9 cellular contexts compared by ENCODE assay signal in the genomic region with DNA sequence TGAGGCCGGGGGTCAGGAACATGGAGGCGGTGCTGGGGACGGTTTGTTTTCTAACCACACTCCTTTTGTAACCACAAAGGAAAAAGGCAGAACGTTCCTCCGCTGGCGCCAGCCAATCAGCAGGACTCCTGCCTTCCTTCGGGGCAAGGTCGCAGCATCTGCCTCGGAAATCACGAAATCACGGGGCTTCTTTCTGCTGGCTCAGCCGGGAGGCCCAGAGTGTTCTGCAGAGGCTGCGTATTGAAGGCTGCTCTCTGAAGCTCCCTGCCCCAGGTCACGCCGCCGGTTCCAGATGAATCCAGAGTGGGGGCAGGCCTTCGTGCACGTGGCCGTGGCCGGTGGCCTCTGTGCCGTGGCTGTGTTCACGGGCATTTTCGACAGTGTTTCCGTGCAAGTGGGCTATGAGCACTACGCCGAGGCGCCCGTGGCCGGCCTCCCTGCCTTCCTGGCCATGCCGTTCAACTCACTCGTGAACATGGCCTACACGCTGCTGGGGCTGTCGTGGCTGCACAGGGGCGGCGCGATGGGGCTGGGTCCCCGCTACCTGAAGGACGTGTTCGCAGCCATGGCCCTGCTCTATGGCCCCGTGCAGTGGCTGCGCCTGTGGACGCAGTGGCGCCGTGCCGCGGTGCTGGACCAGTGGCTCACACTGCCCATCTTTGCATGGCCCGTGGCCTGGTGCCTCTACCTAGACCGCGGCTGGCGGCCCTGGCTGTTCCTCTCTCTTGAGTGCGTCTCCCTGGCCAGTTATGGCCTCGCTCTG. TPM values are rescaled to one million over a fixed set of nuclear protein-coding genes. Genes with fewer than 3 reads are reported as not detected.
DNase-seq lines count a peak whose midpoint lies in the region; ATAC-seq, FAIRE-seq and TF ChIP-seq lines count a peak whose summit lies in the region.
"Had no signal": no experiment of that assay in that cellular context is flagged by ENCODE, and none has a peak within 500 bp of the region (broad histone marks: within the 10 kb centered on the region; RNA-seq: fewer than 3 reads in every experiment).

No MANE protein-coding gene starts in this region.

- no peaks in the 10 kb centered on the region for H3K9me3 Mint-ChIP-seq in CD4-positive, alpha-beta memory T cell
- H3K9me3 Mint-ChIP-seq in central memory CD8-positive, alpha-beta T cell, result no peaks in the 10 kb centered on the region

- H3K4me1 ChIP-seq in CD4-positive, alpha-beta memory T cell (ENCODE audit: insufficient read depth, low read length), result peaks cover 56% of the 10 kb centered on the region
- no peaks in the 10 kb centered on the region for H3K4me1 ChIP-seq in trophoblast cell (ENCODE audit: control insufficient read depth in 1 of 2, insufficient read depth in 2 of 2, low read length in 2 of 2)

- no peak overlapping the region for H2BK5ac ChIP-seq in trophoblast cell (ENCODE audit: low read depth, low read length, poor library complexity)

- no peak overlapping the region for H2BK120ac ChIP-seq in trophoblast cell (ENCODE audit: insufficient read depth, low read length, poor library complexity)

- peak overlapping the region; percentile 90 to 97 (median 94) for H3K27ac Mint-ChIP-seq in CD4-positive, alpha-beta memory T cell
- H3K27ac Mint-ChIP-seq in T-helper 17 cell, result peak overlapping the region; percentile 93
- peak overlapping the region; percentile 94 for H3K27ac Mint-ChIP-seq in central memory CD8-positive, alpha-beta T cell (ENCODE audit: low read depth)

- H2AFZ ChIP-seq in trophoblast cell (ENCODE audit: insufficient read depth, low read length, poor library complexity), result no peak overlapping the region

- no peak overlapping the region for H4K91ac ChIP-seq in trophoblast cell (ENCODE audit: low read depth, low read length)

- no peak overlapping the region for H2BK12ac ChIP-seq in trophoblast cell (ENCODE audit: low read length)

- H3K79me2 ChIP-seq in trophoblast cell (ENCODE audit: control insufficient read depth, insufficient read depth, low read length, poor library complexity), result no peaks in the 10 kb centered on the region

- no peak overlapping the region for H3K9ac ChIP-seq in trophoblast cell (ENCODE audit: low read length)

- peak overlapping the region; percentile 59 to 86 (median 74) for H3K4me3 Mint-ChIP-seq in CD4-positive, alpha-beta memory T cell
- H3K4me3 Mint-ChIP-seq in T-helper 17 cell, result peak overlapping the region; percentile 83
- peak overlapping the region; percentile 74 for H3K4me3 Mint-ChIP-seq in central memory CD8-positive, alpha-beta T cell

- CTCF ChIA-PET in CD4-positive, alpha-beta memory T cell (lab: Charles Lee; ENCODE audit: partially characterized antibody), result interaction anchor here (0.6 to 1.1 kb wide), 4 partner anchors 11 to 34 kb away, joined by 3 to 6 read pairs (median 3); a partner anchor contains a TSS

- intact Hi-C loops in CD4-positive, alpha-beta memory T cell (cut with micrococcal nuclease), result loop anchor here (1.0 to 5.0 kb wide), 2 partner anchors 10 to 115 kb away; a partner anchor contains a TSS

- H3K27me3 Mint-ChIP-seq in CD4-positive, alpha-beta memory T cell, result no peaks in the 10 kb centered on the region
- H3K27me3 Mint-ChIP-seq in T-helper 17 cell, result no peaks in the 10 kb centered on the region
- H3K27me3 Mint-ChIP-seq in central memory CD8-positive, alpha-beta T cell, result no peaks in the 10 kb centered on the region

- peak overlapping the region; percentile 47 for H4K12ac ChIP-seq in trophoblast cell (ENCODE audit: low read depth, low read length)

- H3K79me1 ChIP-seq in trophoblast cell (ENCODE audit: low read length), result no peaks in the 10 kb centered on the region

- H4K8ac ChIP-seq in trophoblast cell (ENCODE audit: low read depth, low read length), result no peak overlapping the region

- peaks cover 22 to 67% (median 40%) of the 10 kb centered on the region in 4 donors for H3K4me1 Mint-ChIP-seq in CD4-positive, alpha-beta memory T cell
- H3K4me1 Mint-ChIP-seq in T-helper 17 cell, result peaks cover 24% of the 10 kb centered on the region
- H3K4me1 Mint-ChIP-seq in central memory CD8-positive, alpha-beta T cell, result peaks cover 30% of the 10 kb centered on the region

- peak; percentile 59 for ATAC-seq in T-helper 17 cell
- no peak for ATAC-seq in central memory CD8-positive, alpha-beta T cell (replicated peaks; ENCODE audit: extremely low read depth, poor library complexity, severe bottlenecking)

- no CpG with 5 or more reads among the region's 52 CpGs for WGBS in trophoblast cell (ENCODE audit: extremely low coverage, insufficient coverage, insufficient read length)

- H3K4me3 ChIP-seq in CD4-positive, alpha-beta memory T cell (ENCODE audit: low read length in 2 of 2), result peak overlapping the region in 1 of 2 donors; percentile 19
- no peak overlapping the region for H3K4me3 ChIP-seq in trophoblast cell (ENCODE audit: low read depth, low read length)

- H2AK5ac ChIP-seq in trophoblast cell (ENCODE audit: low read length), result no peak overlapping the region

- FAIRE-seq in GM12892 (lab: Jason Lieb, UNC), result no peak

- no peaks in the 10 kb centered on the region for H3K9me3 ChIP-seq in CD4-positive, alpha-beta memory T cell (ENCODE audit: control insufficient read depth in 1 of 2, low read length in 2 of 2)
- H3K9me3 ChIP-seq in T-helper 17 cell (ENCODE audit: control insufficient read depth, low read length, poor library complexity, severe bottlenecking) (no peaks in the 10 kb centered on the region), trophoblast cell (ENCODE audit: insufficient read depth, low read depth, low read length) (no peaks in the 10 kb centered on the region)

- no peak for TF ChIP-seq POLR2A in GM12892 (IDR thresholded peaks at IDR 0.05; ENCODE audit: low read depth, low read length)

- H3K27ac ChIP-seq in CD4-positive, alpha-beta memory T cell (ENCODE audit: low read depth, low read length), result peak overlapping the region; percentile 52
- no peak overlapping the region for H3K27ac ChIP-seq in trophoblast cell (ENCODE audit: low read depth, low read length)

- no peaks in the 10 kb centered on the region for H3K27me3 ChIP-seq in CD4-positive, alpha-beta memory T cell (ENCODE audit: insufficient read depth, low read length)
- no peaks in the 10 kb centered on the region for H3K27me3 ChIP-seq in trophoblast cell (ENCODE audit: insufficient read depth, low read length)

- no peaks in the 10 kb centered on the region for H3K36me3 ChIP-seq in CD4-positive, alpha-beta memory T cell (ENCODE audit: insufficient read depth, low read length)
- peaks cover 2 to 5% of the 10 kb centered on the region in 2 experiments for H3K36me3 ChIP-seq in trophoblast cell (ENCODE audit: control insufficient read depth in 1 of 2, insufficient read depth in 2 of 2, low read length in 2 of 2)

- POLR2A ChIA-PET in CD4-positive, alpha-beta memory T cell (lab: Charles Lee; ENCODE audit: partially characterized antibody), result interaction anchor here (0.9 to 5.8 kb wide), 12 partner anchors 8 to 566 kb away, joined by 3 to 129 read pairs (median 4); a partner anchor contains a TSS

- H3K23ac ChIP-seq in trophoblast cell (ENCODE audit: low read length), result no peak overlapping the region

- peak; percentile 64 to 72 (median 68) for DNase-seq in CD4-positive, alpha-beta memory T cell
- DNase-seq in T-helper 17 cell (peak; percentile 32 to 53 (median 41)), trophoblast cell (no peak), inferior parietal cortex (ENCODE audit: extremely low spot score) (no peak), GM12892 (ENCODE audit: insufficient read length) (no peak), NCI-H446 treated with DMSO at 0.1 percent for 48 hours (lab: John Stamatoyannopoulos, UW) (no peak), NCI-H1105 (lab: John Stamatoyannopoulos, UW) (no peak)
- DNase-seq in central memory CD8-positive, alpha-beta T cell (ENCODE audit: low spot score in 2 of 2), result no peak
- DNase-seq: DMS 273 treated with DMSO at 0.1 percent for 48 hours had no signal

- H3K4ac ChIP-seq in trophoblast cell (ENCODE audit: low read depth, low read length), result no peak overlapping the region

- no peak overlapping the region for H3K4me2 ChIP-seq in trophoblast cell (ENCODE audit: low read length)

- H3K36me3 Mint-ChIP-seq in CD4-positive, alpha-beta memory T cell, result no peaks in the 10 kb centered on the region
- H3K36me3 Mint-ChIP-seq in T-helper 17 cell (ENCODE audit: low read depth), result no peaks in the 10 kb centered on the region
- H3K36me3 Mint-ChIP-seq in central memory CD8-positive, alpha-beta T cell (ENCODE audit: insufficient read depth), result peaks cover 7% of the 10 kb centered on the region

- H3K14ac ChIP-seq in trophoblast cell (ENCODE audit: low read length), result no peak overlapping the region

- no peak overlapping the region for H3K18ac ChIP-seq in trophoblast cell (ENCODE audit: low read length)

RNA-seq across cellular contexts. Expression of a gene that starts 9.4 kb away (rescaled TPM):
- 10 to 100 TPM; 12.8 to 14.9 TPM for total RNA-seq in CD4-positive, alpha-beta memory T cell
- 10 to 100 TPM; 10.4 to 23.8 TPM for polyA plus RNA-seq in CD4-positive, alpha-beta memory T cell
- total RNA-seq in T-helper 17 cell, result 1 to 10 TPM; 2.4 to 3.0 TPM
- 4.9 and 5.0 TPM in 2 replicates for polyA plus RNA-seq in trophoblast cell (2013)
- polyA plus RNA-seq in GM12892 (2012; ENCODE audit: missing spikeins), result 2.2 TPM

RNA-seq across cellular contexts. Expression of a gene that starts 10.3 kb away (rescaled TPM):
- 10 to 100 TPM; 52.6 to 53.4 TPM for total RNA-seq in CD4-positive, alpha-beta memory T cell
- 10 to 100 TPM in 1 of 2 donors, 1 to 10 TPM in 1; 1.6 to 14.9 TPM for polyA plus RNA-seq in CD4-positive, alpha-beta memory T cell
- 10 to 100 TPM; 65.7 to 65.8 TPM for total RNA-seq in T-helper 17 cell
- polyA plus RNA-seq in trophoblast cell (2013), result 47.6 and 50.4 TPM in 2 replicates
- polyA plus RNA-seq in GM12892 (2012; ENCODE audit: missing spikeins), result 13.3 TPM

RNA-seq across cellular contexts. Expression of a gene that starts 37.5 kb away (rescaled TPM):
- 10 to 100 TPM; 17.2 to 21.3 TPM for total RNA-seq in CD4-positive, alpha-beta memory T cell
- polyA plus RNA-seq in CD4-positive, alpha-beta memory T cell, result under 1 TPM in 1 of 2 donors, not detected in 1; 0.65 TPM
- total RNA-seq in T-helper 17 cell, result 10 to 100 TPM in 1 of 2 donors, 1 to 10 TPM in 1; 8.8 to 11.5 TPM
- polyA plus RNA-seq in trophoblast cell (2013), result 0.82 and 0.94 TPM in 2 replicates
- 3.7 TPM for polyA plus RNA-seq in GM12892 (2012; ENCODE audit: missing spikeins)

RNA-seq across cellular contexts. Expression of a gene that starts 37.8 kb away (rescaled TPM):
- 10 to 100 TPM; 66.9 to 74.5 TPM for total RNA-seq in CD4-positive, alpha-beta memory T cell
- 10 to 100 TPM; 38.1 to 64.5 TPM for polyA plus RNA-seq in CD4-positive, alpha-beta memory T cell
- 10 to 100 TPM; 75.3 to 92.5 TPM for total RNA-seq in T-helper 17 cell
- 31.0 and 31.6 TPM in 2 replicates for polyA plus RNA-seq in trophoblast cell (2013)
- polyA plus RNA-seq in GM12892 (2012; ENCODE audit: missing spikeins), result 25.9 TPM

RNA-seq across cellular contexts. Expression of a gene that starts 47.1 kb away (rescaled TPM):
- 10 to 100 TPM; 88.9 to 94.9 TPM for total RNA-seq in CD4-positive, alpha-beta memory T cell
- 10 to 100 TPM; 57.6 to 96.3 TPM for polyA plus RNA-seq in CD4-positive, alpha-beta memory T cell
- 10 to 100 TPM; 42.8 to 48.5 TPM for total RNA-seq in T-helper 17 cell
- polyA plus RNA-seq in trophoblast cell (2013), result 92.2 and 95.5 TPM in 2 replicates
- polyA plus RNA-seq in GM12892 (2012; ENCODE audit: missing spikeins), result 76.2 TPM

Comparison
In these comparisons a context has a peak if more than half of its experiments do, and no peak if none do; other contexts are left out.
1. DNase-seq: peak in CD4-positive, alpha-beta memory T cell (5 of 5) and T-helper 17 cell (3 of 3); none in central memory CD8-positive, alpha-beta T cell (0 of 2), trophoblast cell (0 of 2), inferior parietal cortex (single experiment), GM12892 (single experiment), NCI-H446 treated with DMSO at 0.1 percent for 48 hours (single experiment) and NCI-H1105 (single experiment).
2. Peak in every context shown above with its lines, with median percentiles within 50 percentile points of each other: H3K27ac Mint-ChIP-seq and H3K4me3 Mint-ChIP-seq.